Comparison of ENCODE assay signal across 16 cellular contexts in genomic region chr2:47073641-47074040, GRCh38.
DNase-seq lines count a peak whose midpoint lies in the region; ATAC-seq, FAIRE-seq and TF ChIP-seq lines count a peak whose summit lies in the region.
"Had no signal": no experiment of that assay in that cellular context is flagged by ENCODE, and none has a peak within 500 bp of the region (broad histone marks: within the 10 kb centered on the region; RNA-seq: fewer than 3 reads in every experiment).

No MANE protein-coding gene starts in this region.

- peak; percentile 13 for FAIRE-seq in HTR-8/SVneo (lab: Jason Lieb, UNC)
- FAIRE-seq: pancreas had no signal

- peaks cover 9% of the 10 kb centered on the region for H3K36me3 ChIP-seq in muscle layer of colon (ENCODE audit: insufficient read depth, low read length)
- H3K36me3 ChIP-seq in thoracic aorta: no peaks in the 10 kb centered on the region
- H3K36me3 ChIP-seq: pancreas had no signal

- intact Hi-C loops in dendritic cell treated with granulocyte-macrophage colony-stimulating factor and Interleukin-4, amounts not matched to agents 40 ng/mL and 50 ng/mL, for 4 days (cut with micrococcal nuclease): loop anchor here (2.0 kb wide), 1 partner anchor 17 kb away; no protein-coding TSS in a partner anchor

- no peak overlapping the region for H3K9ac ChIP-seq in muscle layer of colon (ENCODE audit: low read length)

- no peak for TF ChIP-seq CTCF in thoracic aorta (IDR thresholded peaks at IDR 0.05)

- peak overlapping the region; percentile 98 for H3K27ac Mint-ChIP-seq in dendritic cell treated with granulocyte-macrophage colony-stimulating factor and Interleukin-4, amounts not matched to agents 40 ng/mL and 50 ng/mL, for 4 days

- H3K9me3 ChIP-seq in muscle layer of colon (ENCODE audit: low read length) (no peaks in the 10 kb centered on the region), thoracic aorta (no peaks in the 10 kb centered on the region)
- H3K9me3 ChIP-seq: left lung, pancreas had no signal

- ATAC-seq in thoracic aorta (ENCODE audit: insufficient number of reproducible peaks, low FRiP score, low read depth) (no peak), HG02610 (IDR thresholded peaks at IDR 0.05; ENCODE audit: unreplicated experiment) (no peak), GM18520 (IDR thresholded peaks at IDR 0.05; ENCODE audit: unreplicated experiment) (no peak)
- ATAC-seq: activated CD4-positive, CD25-positive, alpha-beta regulatory T cell treated with anti-CD3 and anti-CD28 coated beads, Interleukin-2, amount 50 U/mL, for 24 hours; left lung had no signal

- peaks cover 99% of the 10 kb centered on the region for H3K4me1 Mint-ChIP-seq in dendritic cell treated with granulocyte-macrophage colony-stimulating factor and Interleukin-4, amounts not matched to agents 40 ng/mL and 50 ng/mL, for 4 days (ENCODE audit: low read depth)

- H3K4me3 ChIP-seq in muscle layer of colon (ENCODE audit: low read depth in 1 of 2, low read length in 2 of 2) (no peak overlapping the region), thoracic aorta (no peak overlapping the region)
- H3K4me3 ChIP-seq: left lung, pancreas had no signal

- no peaks in the 10 kb centered on the region for H3K9me3 Mint-ChIP-seq in dendritic cell treated with granulocyte-macrophage colony-stimulating factor and Interleukin-4, amounts not matched to agents 40 ng/mL and 50 ng/mL, for 4 days
- H3K9me3 Mint-ChIP-seq: CD8-positive, alpha-beta memory T cell had no signal

- H3K27ac ChIP-seq in muscle layer of colon (ENCODE audit: low read depth, low read length) (peak overlapping the region; percentile 90), thoracic aorta (peak overlapping the region; percentile 95 to 99)

- H3K27me3 ChIP-seq in muscle layer of colon (ENCODE audit: control insufficient read depth in 1 of 2, insufficient read depth in 2 of 2, low read length in 2 of 2) (no peaks in the 10 kb centered on the region), thoracic aorta (replicated peaks; ENCODE audit: insufficient read depth) (no peaks in the 10 kb centered on the region)
- H3K27me3 ChIP-seq: left lung, pancreas had no signal

- H3K4me1 ChIP-seq in muscle layer of colon (ENCODE audit: insufficient read depth, low read length) (peaks cover 79% of the 10 kb centered on the region), thoracic aorta (ENCODE audit: control insufficient read depth in 1 of 2, low read depth in 2 of 2) (peaks cover 55 to 79% of the 10 kb centered on the region in 2 donors)

- DNase-seq in HTR-8/SVneo (ENCODE audit: insufficient read length, low spot score): no peak
- DNase-seq in thoracic aorta (ENCODE audit: low spot score): no peak
- no peak for DNase-seq in stimulated activated naive CD4-positive, alpha-beta T cell (lab: John Stamatoyannopoulos, UW)
- no peak for DNase-seq in mesenteric fat pad (ENCODE audit: low spot score)
- DNase-seq: activated T-cell treated with anti-CD3 and anti-CD28 coated beads, Interleukin-2, amount 50 U/mL, for 1 hour; CD8-positive, alpha-beta memory T cell; effector CD4-positive, alpha-beta T cell; MM.1S; stimulated activated CD4-positive, alpha-beta T cell treated with anti-CD3 and anti-CD28 coated beads, Interleukin-1b, Interleukin-23, amount 100 ng/mL, for 48 hours had no signal

- H3K27me3 Mint-ChIP-seq in dendritic cell treated with granulocyte-macrophage colony-stimulating factor and Interleukin-4, amounts not matched to agents 40 ng/mL and 50 ng/mL, for 4 days: no peaks in the 10 kb centered on the region
- H3K27me3 Mint-ChIP-seq: CD8-positive, alpha-beta memory T cell had no signal

- H3K4me3 Mint-ChIP-seq in dendritic cell treated with granulocyte-macrophage colony-stimulating factor and Interleukin-4, amounts not matched to agents 40 ng/mL and 50 ng/mL, for 4 days: peak overlapping the region; percentile 35

- H3K36me3 Mint-ChIP-seq in dendritic cell treated with granulocyte-macrophage colony-stimulating factor and Interleukin-4, amounts not matched to agents 40 ng/mL and 50 ng/mL, for 4 days (ENCODE audit: low read depth): peaks cover 99% of the 10 kb centered on the region
